ENCODE assay signal across 2 cellular contexts in the genomic region with DNA sequence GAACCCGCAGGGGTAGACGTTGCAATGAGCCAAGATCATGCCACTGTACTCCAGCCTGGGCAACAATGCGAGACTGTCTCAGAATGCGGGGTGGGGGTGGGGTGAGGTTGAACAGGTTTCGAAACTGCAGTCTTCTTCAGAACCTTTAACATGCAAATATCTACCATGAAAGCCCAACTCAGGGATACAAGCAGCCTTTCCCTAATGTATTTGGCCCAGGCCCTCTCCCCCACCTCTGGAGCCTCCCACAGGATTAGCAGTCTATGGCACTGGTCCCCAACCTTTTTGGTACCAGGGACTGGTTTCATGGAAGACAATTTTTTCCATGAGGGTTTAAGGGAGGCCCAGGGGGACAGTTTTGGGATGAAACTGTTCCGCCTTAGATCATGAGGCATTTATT.
A peak's percentile ranks its signal among the peaks of the same experiment; 100 is the strongest.
TF ChIP-seq lines count a peak whose summit lies in the region.

No MANE protein-coding gene starts in this region.

TF ChIP-seq in GM23338, 12 proteins besides CTCF, POLR2A, EP300 and RAD21 (continues in another document):
- no peak for TF ChIP-seq POLR2AphosphoS5 (IDR thresholded peaks at IDR 0.05; ENCODE audit: low read depth)
- no peak for TF ChIP-seq EZH2 (IDR thresholded peaks at IDR 0.05; ENCODE audit: low read depth, unreplicated experiment)
- TF ChIP-seq ZNF331 (CRISPR knock-in tag; IDR thresholded peaks at IDR 0.05; ENCODE audit: low read depth), result no peak
- no peak for TF ChIP-seq CREB1 (CRISPR knock-in tag; IDR thresholded peaks at IDR 0.05; ENCODE audit: low read depth)
- TF ChIP-seq, protein P1, sequence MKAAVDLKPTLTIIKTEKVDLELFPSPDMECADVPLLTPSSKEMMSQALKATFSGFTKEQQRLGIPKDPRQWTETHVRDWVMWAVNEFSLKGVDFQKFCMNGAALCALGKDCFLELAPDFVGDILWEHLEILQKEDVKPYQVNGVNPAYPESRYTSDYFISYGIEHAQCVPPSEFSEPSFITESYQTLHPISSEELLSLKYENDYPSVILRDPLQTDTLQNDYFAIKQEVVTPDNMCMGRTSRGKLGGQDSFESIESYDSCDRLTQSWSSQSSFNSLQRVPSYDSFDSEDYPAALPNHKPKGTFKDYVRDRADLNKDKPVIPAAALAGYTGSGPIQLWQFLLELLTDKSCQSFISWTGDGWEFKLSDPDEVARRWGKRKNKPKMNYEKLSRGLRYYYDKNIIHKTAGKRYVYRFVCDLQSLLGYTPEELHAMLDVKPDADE (IDR thresholded peaks at IDR 0.05), result no peak
- no peak for TF ChIP-seq EZH2phosphoT487 (IDR thresholded peaks at IDR 0.05; ENCODE audit: unreplicated experiment)
- no peak for TF ChIP-seq JUNB (IDR thresholded peaks at IDR 0.05; ENCODE audit: unreplicated experiment)
- TF ChIP-seq, protein P2, sequence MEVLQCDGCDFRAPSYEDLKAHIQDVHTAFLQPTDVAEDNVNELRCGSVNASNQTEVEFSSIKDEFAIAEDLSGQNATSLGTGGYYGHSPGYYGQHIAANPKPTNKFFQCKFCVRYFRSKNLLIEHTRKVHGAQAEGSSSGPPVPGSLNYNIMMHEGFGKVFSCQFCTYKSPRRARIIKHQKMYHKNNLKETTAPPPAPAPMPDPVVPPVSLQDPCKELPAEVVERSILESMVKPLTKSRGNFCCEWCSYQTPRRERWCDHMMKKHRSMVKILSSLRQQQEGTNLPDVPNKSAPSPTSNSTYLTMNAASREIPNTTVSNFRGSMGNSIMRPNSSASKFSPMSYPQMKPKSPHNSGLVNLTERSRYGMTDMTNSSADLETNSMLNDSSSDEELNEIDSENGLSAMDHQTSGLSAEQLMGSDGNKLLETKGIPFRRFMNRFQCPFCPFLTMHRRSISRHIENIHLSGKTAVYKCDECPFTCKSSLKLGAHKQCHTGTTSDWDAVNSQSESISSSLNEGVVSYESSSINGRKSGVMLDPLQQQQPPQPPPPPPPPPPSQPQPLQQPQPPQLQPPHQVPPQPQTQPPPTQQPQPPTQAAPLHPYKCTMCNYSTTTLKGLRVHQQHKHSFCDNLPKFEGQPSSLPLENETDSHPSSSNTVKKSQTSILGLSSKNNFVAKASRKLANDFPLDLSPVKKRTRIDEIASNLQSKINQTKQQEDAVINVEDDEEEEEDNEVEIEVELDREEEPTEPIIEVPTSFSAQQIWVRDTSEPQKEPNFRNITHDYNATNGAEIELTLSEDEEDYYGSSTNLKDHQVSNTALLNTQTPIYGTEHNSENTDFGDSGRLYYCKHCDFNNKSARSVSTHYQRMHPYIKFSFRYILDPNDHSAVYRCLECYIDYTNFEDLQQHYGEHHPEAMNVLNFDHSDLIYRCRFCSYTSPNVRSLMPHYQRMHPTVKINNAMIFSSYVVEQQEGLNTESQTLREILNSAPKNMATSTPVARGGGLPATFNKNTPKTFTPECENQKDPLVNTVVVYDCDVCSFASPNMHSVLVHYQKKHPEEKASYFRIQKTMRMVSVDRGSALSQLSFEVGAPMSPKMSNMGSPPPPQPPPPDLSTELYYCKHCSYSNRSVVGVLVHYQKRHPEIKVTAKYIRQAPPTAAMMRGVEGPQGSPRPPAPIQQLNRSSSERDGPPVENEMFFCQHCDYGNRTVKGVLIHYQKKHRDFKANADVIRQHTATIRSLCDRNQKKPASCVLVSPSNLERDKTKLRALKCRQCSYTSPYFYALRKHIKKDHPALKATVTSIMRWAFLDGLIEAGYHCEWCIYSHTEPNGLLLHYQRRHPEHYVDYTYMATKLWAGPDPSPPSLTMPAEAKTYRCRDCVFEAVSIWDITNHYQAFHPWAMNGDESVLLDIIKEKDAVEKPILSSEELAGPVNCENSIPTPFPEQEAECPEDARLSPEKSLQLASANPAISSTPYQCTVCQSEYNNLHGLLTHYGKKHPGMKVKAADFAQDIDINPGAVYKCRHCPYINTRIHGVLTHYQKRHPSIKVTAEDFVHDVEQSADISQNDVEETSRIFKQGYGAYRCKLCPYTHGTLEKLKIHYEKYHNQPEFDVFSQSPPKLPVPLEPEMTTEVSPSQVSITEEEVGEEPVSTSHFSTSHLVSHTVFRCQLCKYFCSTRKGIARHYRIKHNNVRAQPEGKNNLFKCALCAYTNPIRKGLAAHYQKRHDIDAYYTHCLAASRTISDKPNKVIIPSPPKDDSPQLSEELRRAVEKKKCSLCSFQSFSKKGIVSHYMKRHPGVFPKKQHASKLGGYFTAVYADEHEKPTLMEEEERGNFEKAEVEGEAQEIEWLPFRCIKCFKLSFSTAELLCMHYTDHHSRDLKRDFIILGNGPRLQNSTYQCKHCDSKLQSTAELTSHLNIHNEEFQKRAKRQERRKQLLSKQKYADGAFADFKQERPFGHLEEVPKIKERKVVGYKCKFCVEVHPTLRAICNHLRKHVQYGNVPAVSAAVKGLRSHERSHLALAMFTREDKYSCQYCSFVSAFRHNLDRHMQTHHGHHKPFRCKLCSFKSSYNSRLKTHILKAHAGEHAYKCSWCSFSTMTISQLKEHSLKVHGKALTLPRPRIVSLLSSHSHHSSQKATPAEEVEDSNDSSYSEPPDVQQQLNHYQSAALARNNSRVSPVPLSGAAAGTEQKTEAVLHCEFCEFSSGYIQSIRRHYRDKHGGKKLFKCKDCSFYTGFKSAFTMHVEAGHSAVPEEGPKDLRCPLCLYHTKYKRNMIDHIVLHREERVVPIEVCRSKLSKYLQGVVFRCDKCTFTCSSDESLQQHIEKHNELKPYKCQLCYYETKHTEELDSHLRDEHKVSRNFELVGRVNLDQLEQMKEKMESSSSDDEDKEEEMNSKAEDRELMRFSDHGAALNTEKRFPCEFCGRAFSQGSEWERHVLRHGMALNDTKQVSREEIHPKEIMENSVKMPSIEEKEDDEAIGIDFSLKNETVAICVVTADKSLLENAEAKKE (CRISPR knock-in tag; IDR thresholded peaks at IDR 0.05), result no peak
- TF ChIP-seq, protein P3, sequence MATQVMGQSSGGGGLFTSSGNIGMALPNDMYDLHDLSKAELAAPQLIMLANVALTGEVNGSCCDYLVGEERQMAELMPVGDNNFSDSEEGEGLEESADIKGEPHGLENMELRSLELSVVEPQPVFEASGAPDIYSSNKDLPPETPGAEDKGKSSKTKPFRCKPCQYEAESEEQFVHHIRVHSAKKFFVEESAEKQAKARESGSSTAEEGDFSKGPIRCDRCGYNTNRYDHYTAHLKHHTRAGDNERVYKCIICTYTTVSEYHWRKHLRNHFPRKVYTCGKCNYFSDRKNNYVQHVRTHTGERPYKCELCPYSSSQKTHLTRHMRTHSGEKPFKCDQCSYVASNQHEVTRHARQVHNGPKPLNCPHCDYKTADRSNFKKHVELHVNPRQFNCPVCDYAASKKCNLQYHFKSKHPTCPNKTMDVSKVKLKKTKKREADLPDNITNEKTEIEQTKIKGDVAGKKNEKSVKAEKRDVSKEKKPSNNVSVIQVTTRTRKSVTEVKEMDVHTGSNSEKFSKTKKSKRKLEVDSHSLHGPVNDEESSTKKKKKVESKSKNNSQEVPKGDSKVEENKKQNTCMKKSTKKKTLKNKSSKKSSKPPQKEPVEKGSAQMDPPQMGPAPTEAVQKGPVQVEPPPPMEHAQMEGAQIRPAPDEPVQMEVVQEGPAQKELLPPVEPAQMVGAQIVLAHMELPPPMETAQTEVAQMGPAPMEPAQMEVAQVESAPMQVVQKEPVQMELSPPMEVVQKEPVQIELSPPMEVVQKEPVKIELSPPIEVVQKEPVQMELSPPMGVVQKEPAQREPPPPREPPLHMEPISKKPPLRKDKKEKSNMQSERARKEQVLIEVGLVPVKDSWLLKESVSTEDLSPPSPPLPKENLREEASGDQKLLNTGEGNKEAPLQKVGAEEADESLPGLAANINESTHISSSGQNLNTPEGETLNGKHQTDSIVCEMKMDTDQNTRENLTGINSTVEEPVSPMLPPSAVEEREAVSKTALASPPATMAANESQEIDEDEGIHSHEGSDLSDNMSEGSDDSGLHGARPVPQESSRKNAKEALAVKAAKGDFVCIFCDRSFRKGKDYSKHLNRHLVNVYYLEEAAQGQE (IDR thresholded peaks at IDR 0.05; ENCODE audit: unreplicated experiment), result no peak
- TF ChIP-seq ZNF114 (CRISPR knock-in tag; IDR thresholded peaks at IDR 0.05), result no peak

TF ChIP-seq in H1, 55 proteins besides CTCF, POLR2A, EP300 and RAD21:
- TF ChIP-seq POLR2AphosphoS5 (IDR thresholded peaks at IDR 0.05; ENCODE audit: low read depth, low read length) (no peak), CEBPB (IDR thresholded peaks at IDR 0.05; ENCODE audit: low read depth, low read length) (peak; percentile 45)
